In the genomic region with DNA sequence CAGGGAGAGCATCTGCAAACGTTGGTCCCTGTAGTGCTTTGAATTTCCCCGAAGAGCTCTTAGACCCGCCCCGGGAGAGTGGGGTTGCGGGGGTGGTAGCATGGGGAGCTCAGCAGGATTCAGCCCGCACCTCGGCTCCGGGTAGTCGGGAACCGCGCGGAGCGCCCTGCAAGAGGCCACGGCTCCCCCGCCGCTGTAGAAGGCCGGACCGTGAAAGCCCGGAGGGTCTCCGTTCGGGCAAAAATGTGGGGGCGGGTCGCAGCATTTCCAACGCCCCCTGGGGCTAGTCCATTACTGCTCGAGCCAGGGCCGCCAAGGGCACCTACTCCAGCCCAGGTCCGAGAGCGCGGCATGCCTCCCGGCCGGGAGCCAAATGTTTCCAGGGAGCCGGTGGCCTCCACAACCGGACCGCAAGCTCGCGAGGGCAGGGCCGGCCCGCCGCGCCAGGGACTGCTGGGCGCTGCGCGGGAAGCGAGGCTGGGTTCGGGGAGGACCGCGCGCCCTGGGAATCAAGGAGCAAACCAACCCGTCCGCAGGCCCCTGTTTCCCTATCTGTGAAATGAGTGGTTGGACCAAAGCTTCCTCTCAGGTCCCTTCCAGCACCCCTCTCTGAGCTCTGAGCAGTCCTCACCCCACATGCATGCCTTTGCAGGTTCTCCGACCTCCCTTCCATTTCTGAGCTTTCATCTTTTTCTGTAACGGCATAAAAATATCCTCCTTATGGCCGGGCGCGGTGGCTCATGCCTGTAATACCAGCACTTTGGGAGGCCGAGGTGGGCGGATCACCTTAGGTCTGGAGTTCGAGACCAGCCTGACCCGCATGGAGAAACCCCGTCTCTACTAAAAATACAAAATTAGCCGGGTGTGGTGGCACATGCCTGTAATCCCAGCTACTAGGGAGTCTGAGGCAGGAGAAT, we compare ENCODE assay signal across 1 cellular context.
TF ChIP-seq lines count a peak whose summit lies in the region.

No MANE protein-coding gene starts in this region.

TF ChIP-seq in K562, 482 proteins besides CTCF, POLR2A, EP300 and RAD21 (continued from another document and continues in another):
- TF ChIP-seq ZNF431 (CRISPR knock-in tag; IDR thresholded peaks at IDR 0.05) (peak; percentile 14; the same call in 1 of the 2 replicates), SOX6 (IDR thresholded peaks at IDR 0.05) (no peak), TRIM28 (IDR thresholded peaks at IDR 0.05) (no peak), ZNF354B (CRISPR knock-in tag; IDR thresholded peaks at IDR 0.05) (no peak), ELK1 (CRISPR knock-in tag; IDR thresholded peaks at IDR 0.05) (no peak), CXXC5 (CRISPR knock-in tag; IDR thresholded peaks at IDR 0.05) (no peak; the same call in 1 of the 2 replicates), CGGBP1 (CRISPR knock-in tag; IDR thresholded peaks at IDR 0.05) (no peak), NCOA4 (IDR thresholded peaks at IDR 0.05; ENCODE audit: partially characterized antibody) (no peak), MBD1 (CRISPR knock-in tag; IDR thresholded peaks at IDR 0.05) (no peak), GMEB1 (CRISPR knock-in tag; IDR thresholded peaks at IDR 0.05) (no peak), MAFG (tag; conservative IDR thresholded peaks at IDR 0.05) (no peak), ZNF253 (CRISPR knock-in tag; conservative IDR thresholded peaks at IDR 0.05) (no peak), ARID3A (IDR thresholded peaks at IDR 0.05; ENCODE audit: borderline replicate concordance, low read depth, low read length) (no peak), ZKSCAN8 (CRISPR knock-in tag; IDR thresholded peaks at IDR 0.05) (no peak), SLC30A9 (CRISPR knock-in tag; IDR thresholded peaks at IDR 0.05) (0 out of 2 replicates have a peak, but pooled peaks have one; percentile 17), MCM5 (IDR thresholded peaks at IDR 0.05; ENCODE audit: low read depth) (no peak), USF2 (CRISPR knock-in tag; IDR thresholded peaks at IDR 0.05) (0 out of 2 replicates have a peak, but pooled peaks have one; percentile 1), C11orf30 (IDR thresholded peaks at IDR 0.05; ENCODE audit: low read depth) (no peak), ZNF717 (CRISPR knock-in tag; IDR thresholded peaks at IDR 0.05) (no peak), CHD1 (IDR thresholded peaks at IDR 0.05; ENCODE audit: low read length) (peak; percentile 90), RBM22 (IDR thresholded peaks at IDR 0.05; ENCODE audit: low read depth, low read length, poor library complexity, severe bottlenecking) (no peak), PKNOX1 (IDR thresholded peaks at IDR 0.05) (no peak), GABPB2 (CRISPR knock-in tag; conservative IDR thresholded peaks at IDR 0.05) (no peak), RBM39 (optimal IDR thresholded peaks at IDR 0.05; ENCODE audit: low read depth, low read length) (no peak), ZNF76 (CRISPR knock-in tag; IDR thresholded peaks at IDR 0.05; ENCODE audit: borderline replicate concordance) (0 out of 2 replicates have a peak, but pooled peaks have one; percentile 21), TARDBP (IDR thresholded peaks at IDR 0.05) (no peak), RNF2 (IDR thresholded peaks at IDR 0.05) (no peak), POLR3G (IDR thresholded peaks at IDR 0.05; ENCODE audit: extremely low read depth, insufficient read length, insufficient replicate concordance) (no peak), NEUROD1 (IDR thresholded peaks at IDR 0.05; ENCODE audit: borderline replicate concordance, low read depth, low read length, partially characterized antibody) (no peak), SMARCB1 (IDR thresholded peaks at IDR 0.05; ENCODE audit: insufficient read length, low read depth) (no peak), TRIM24 (IDR thresholded peaks at IDR 0.05) (no peak), ASH1L (IDR thresholded peaks at IDR 0.05; ENCODE audit: borderline replicate concordance, low read depth, partially characterized antibody) (no peak), BRD9 (IDR thresholded peaks at IDR 0.05; ENCODE audit: low read depth, partially characterized antibody) (no peak), ZNF696 (CRISPR knock-in tag; conservative IDR thresholded peaks at IDR 0.05) (no peak), MEF2A (IDR thresholded peaks at IDR 0.05; ENCODE audit: control insufficient read depth, low read depth, low read length) (no peak), ZNF668 (CRISPR knock-in tag; IDR thresholded peaks at IDR 0.05) (no peak), ELF1 (tag; IDR thresholded peaks at IDR 0.05) (no peak), ZNF239 (CRISPR knock-in tag; IDR thresholded peaks at IDR 0.05) (no peak), ZNF212 (CRISPR knock-in tag; IDR thresholded peaks at IDR 0.05) (no peak), SMAD2 (IDR thresholded peaks at IDR 0.05; ENCODE audit: low read depth, low read length) (no peak), ZFP30 (CRISPR knock-in tag; IDR thresholded peaks at IDR 0.05; ENCODE audit: borderline replicate concordance) (no peak), ZNF134 (CRISPR knock-in tag; conservative IDR thresholded peaks at IDR 0.05) (no peak)
- TF ChIP-seq, protein P1, sequence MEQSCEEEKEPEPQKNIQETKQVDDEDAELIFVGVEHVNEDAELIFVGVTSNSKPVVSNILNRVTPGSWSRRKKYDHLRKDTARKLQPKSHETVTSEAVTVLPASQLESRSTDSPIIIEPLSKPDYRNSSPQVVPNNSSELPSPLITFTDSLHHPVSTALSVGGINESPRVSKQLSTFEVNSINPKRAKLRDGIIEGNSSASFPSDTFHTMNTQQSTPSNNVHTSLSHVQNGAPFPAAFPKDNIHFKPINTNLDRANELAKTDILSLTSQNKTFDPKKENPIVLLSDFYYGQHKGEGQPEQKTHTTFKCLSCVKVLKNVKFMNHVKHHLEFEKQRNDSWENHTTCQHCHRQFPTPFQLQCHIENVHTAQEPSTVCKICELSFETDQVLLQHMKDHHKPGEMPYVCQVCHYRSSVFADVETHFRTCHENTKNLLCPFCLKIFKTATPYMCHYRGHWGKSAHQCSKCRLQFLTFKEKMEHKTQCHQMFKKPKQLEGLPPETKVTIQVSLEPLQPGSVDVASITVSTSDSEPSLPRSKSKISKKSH (CRISPR knock-in tag; IDR thresholded peaks at IDR 0.05): no peak
- TF ChIP-seq, protein P2, sequence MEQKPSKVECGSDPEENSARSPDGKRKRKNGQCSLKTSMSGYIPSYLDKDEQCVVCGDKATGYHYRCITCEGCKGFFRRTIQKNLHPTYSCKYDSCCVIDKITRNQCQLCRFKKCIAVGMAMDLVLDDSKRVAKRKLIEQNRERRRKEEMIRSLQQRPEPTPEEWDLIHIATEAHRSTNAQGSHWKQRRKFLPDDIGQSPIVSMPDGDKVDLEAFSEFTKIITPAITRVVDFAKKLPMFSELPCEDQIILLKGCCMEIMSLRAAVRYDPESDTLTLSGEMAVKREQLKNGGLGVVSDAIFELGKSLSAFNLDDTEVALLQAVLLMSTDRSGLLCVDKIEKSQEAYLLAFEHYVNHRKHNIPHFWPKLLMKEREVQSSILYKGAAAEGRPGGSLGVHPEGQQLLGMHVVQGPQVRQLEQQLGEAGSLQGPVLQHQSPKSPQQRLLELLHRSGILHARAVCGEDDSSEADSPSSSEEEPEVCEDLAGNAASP (IDR thresholded peaks at IDR 0.05): no peak
- TF ChIP-seq, protein P3, sequence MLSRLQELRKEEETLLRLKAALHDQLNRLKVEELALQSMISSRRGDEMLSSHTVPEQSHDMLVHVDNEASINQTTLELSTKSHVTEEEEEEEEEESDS (CRISPR knock-in tag; IDR thresholded peaks at IDR 0.05): no peak
- TF ChIP-seq, protein P4, sequence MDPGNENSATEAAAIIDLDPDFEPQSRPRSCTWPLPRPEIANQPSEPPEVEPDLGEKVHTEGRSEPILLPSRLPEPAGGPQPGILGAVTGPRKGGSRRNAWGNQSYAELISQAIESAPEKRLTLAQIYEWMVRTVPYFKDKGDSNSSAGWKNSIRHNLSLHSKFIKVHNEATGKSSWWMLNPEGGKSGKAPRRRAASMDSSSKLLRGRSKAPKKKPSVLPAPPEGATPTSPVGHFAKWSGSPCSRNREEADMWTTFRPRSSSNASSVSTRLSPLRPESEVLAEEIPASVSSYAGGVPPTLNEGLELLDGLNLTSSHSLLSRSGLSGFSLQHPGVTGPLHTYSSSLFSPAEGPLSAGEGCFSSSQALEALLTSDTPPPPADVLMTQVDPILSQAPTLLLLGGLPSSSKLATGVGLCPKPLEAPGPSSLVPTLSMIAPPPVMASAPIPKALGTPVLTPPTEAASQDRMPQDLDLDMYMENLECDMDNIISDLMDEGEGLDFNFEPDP (CRISPR knock-in tag; IDR thresholded peaks at IDR 0.05): no peak
- TF ChIP-seq, protein P5, sequence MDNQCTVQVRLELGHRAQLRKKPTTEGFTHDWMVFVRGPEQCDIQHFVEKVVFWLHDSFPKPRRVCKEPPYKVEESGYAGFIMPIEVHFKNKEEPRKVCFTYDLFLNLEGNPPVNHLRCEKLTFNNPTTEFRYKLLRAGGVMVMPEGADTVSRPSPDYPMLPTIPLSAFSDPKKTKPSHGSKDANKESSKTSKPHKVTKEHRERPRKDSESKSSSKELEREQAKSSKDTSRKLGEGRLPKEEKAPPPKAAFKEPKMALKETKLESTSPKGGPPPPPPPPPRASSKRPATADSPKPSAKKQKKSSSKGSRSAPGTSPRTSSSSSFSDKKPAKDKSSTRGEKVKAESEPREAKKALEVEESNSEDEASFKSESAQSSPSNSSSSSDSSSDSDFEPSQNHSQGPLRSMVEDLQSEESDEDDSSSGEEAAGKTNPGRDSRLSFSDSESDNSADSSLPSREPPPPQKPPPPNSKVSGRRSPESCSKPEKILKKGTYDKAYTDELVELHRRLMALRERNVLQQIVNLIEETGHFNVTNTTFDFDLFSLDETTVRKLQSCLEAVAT (IDR thresholded peaks at IDR 0.05): 0 out of 4 replicates have a peak, but pooled peaks of 1 of the 2 experiments have one; percentile 42
- TF ChIP-seq, protein P6, sequence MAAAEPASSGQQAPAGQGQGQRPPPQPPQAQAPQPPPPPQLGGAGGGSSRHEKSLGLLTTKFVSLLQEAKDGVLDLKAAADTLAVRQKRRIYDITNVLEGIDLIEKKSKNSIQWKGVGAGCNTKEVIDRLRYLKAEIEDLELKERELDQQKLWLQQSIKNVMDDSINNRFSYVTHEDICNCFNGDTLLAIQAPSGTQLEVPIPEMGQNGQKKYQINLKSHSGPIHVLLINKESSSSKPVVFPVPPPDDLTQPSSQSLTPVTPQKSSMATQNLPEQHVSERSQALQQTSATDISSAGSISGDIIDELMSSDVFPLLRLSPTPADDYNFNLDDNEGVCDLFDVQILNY (CRISPR knock-in tag; IDR thresholded peaks at IDR 0.05): no peak
